In genomic region chr2:237149425-237149824, GRCh38 we compare ENCODE assay signal across 11 cellular contexts.
DNase-seq lines count a peak whose midpoint lies in the region; ATAC-seq and TF ChIP-seq lines count a peak whose summit lies in the region.
"Had no signal": no experiment of that assay in that cellular context is flagged by ENCODE, and none has a peak within 500 bp of the region (broad histone marks: within the 10 kb centered on the region; RNA-seq: fewer than 3 reads in every experiment).

No MANE protein-coding gene starts in this region.

- H3K9me3 ChIP-seq in mucosa of descending colon (peaks cover 10% of the 10 kb centered on the region), BE2C (peaks cover 4% of the 10 kb centered on the region; the same call in 1 of the 2 replicates)
- H3K9me3 ChIP-seq: prostate gland had no signal

- DNase-seq in activated CD4-positive, alpha-beta T cell treated with anti-CD3 and anti-CD28 coated beads for 48 hours = peak; percentile 70
- no peak for DNase-seq in activated CD4-positive, alpha-beta T cell treated with anti-CD3 and anti-CD28 coated beads for 1 hour
- DNase-seq in activated naive CD8-positive, alpha-beta T cell treated with anti-CD3 and anti-CD28 coated beads for 36 hours = no peak
- DNase-seq in mucosa of descending colon (no peak), BE2C (no peak)
- DNase-seq: effector CD8-positive, alpha-beta T cell had no signal

- H3K4me1 ChIP-seq in mucosa of descending colon (ENCODE audit: low read depth) (no peaks in the 10 kb centered on the region), BE2C (no peaks in the 10 kb centered on the region)
- H3K4me1 ChIP-seq: prostate gland had no signal

- no peaks in the 10 kb centered on the region for H3K27me3 Mint-ChIP-seq in activated naive CD8-positive, alpha-beta T cell treated with anti-CD3 and anti-CD28 coated beads for 36 hours
- peaks cover 12% of the 10 kb centered on the region for H3K27me3 Mint-ChIP-seq in stimulated activated memory B cell treated with anti-CD40 and anti-IgM and Interleukin-4, amounts not matched to agents 10 μg/mL and 1 μg/mL and 100 μg/mL, for 72 hours

- peaks cover 18% of the 10 kb centered on the region for H3K9me3 Mint-ChIP-seq in activated naive CD8-positive, alpha-beta T cell treated with anti-CD3 and anti-CD28 coated beads for 36 hours
- peaks cover 10% of the 10 kb centered on the region for H3K9me3 Mint-ChIP-seq in stimulated activated memory B cell treated with anti-CD40 and anti-IgM and Interleukin-4, amounts not matched to agents 10 μg/mL and 1 μg/mL and 100 μg/mL, for 72 hours

- H3K36me3 Mint-ChIP-seq in activated naive CD8-positive, alpha-beta T cell treated with anti-CD3 and anti-CD28 coated beads for 36 hours = peaks cover 14% of the 10 kb centered on the region
- H3K36me3 Mint-ChIP-seq in stimulated activated memory B cell treated with anti-CD40 and anti-IgM and Interleukin-4, amounts not matched to agents 10 μg/mL and 1 μg/mL and 100 μg/mL, for 72 hours = peaks cover 3% of the 10 kb centered on the region

- no peak for TF ChIP-seq CTCF in mucosa of descending colon (IDR thresholded peaks at IDR 0.05)
- no peak for TF ChIP-seq CTCF in BE2C (IDR thresholded peaks at IDR 0.05; ENCODE audit: low read depth, low read length)

- ATAC-seq in mucosa of descending colon (peak; percentile 18), HG02763 (IDR thresholded peaks at IDR 0.05; ENCODE audit: unreplicated experiment) (no peak), GM18867 (IDR thresholded peaks at IDR 0.05; ENCODE audit: unreplicated experiment) (no peak)
- ATAC-seq in stimulated activated memory B cell treated with anti-CD40 and anti-IgM and Interleukin-4, amounts not matched to agents 10 μg/mL and 1 μg/mL and 100 μg/mL, for 72 hours = peak; percentile 80
- ATAC-seq: WTC11 had no signal

- H3K4me3 Mint-ChIP-seq in activated naive CD8-positive, alpha-beta T cell treated with anti-CD3 and anti-CD28 coated beads for 36 hours = no peak overlapping the region
- H3K4me3 Mint-ChIP-seq in stimulated activated memory B cell treated with anti-CD40 and anti-IgM and Interleukin-4, amounts not matched to agents 10 μg/mL and 1 μg/mL and 100 μg/mL, for 72 hours = no peak overlapping the region
- H3K4me3 Mint-ChIP-seq: WTC11 had no signal

- no peaks in the 10 kb centered on the region for H3K27me3 ChIP-seq in BE2C

- H3K36me3 ChIP-seq in mucosa of descending colon (ENCODE audit: low read depth) (no peaks in the 10 kb centered on the region), BE2C (no peaks in the 10 kb centered on the region)
- H3K36me3 ChIP-seq: prostate gland had no signal

- intact Hi-C loops in mucosa of descending colon (cut with DNase I, micrococcal nuclease) = no loop called here

- H3K4me1 Mint-ChIP-seq in activated naive CD8-positive, alpha-beta T cell treated with anti-CD3 and anti-CD28 coated beads for 36 hours = peaks cover 17% of the 10 kb centered on the region
- H3K4me1 Mint-ChIP-seq in stimulated activated memory B cell treated with anti-CD40 and anti-IgM and Interleukin-4, amounts not matched to agents 10 μg/mL and 1 μg/mL and 100 μg/mL, for 72 hours = no peaks in the 10 kb centered on the region
- H3K4me1 Mint-ChIP-seq: WTC11 had no signal

- no peak overlapping the region for H3K4me3 ChIP-seq in mucosa of descending colon
- no peak overlapping the region for H3K4me3 ChIP-seq in BE2C (ENCODE audit: low read depth, low read length)
- H3K4me3 ChIP-seq: prostate gland had no signal

- H3K27ac Mint-ChIP-seq in activated naive CD8-positive, alpha-beta T cell treated with anti-CD3 and anti-CD28 coated beads for 36 hours = peak overlapping the region; percentile 22
- H3K27ac Mint-ChIP-seq in stimulated activated memory B cell treated with anti-CD40 and anti-IgM and Interleukin-4, amounts not matched to agents 10 μg/mL and 1 μg/mL and 100 μg/mL, for 72 hours = no peak overlapping the region
- H3K27ac Mint-ChIP-seq: WTC11 had no signal

Comparison
In these comparisons a context has a peak if more than half of its experiments do, and no peak if none do; other contexts are left out.
1. ATAC-seq: peak in mucosa of descending colon (single experiment) and stimulated activated memory B cell treated with anti-CD40 and anti-IgM and Interleukin-4, amounts not matched to agents 10 μg/mL and 1 μg/mL and 100 μg/mL, for 72 hours (single experiment); none in HG02763 (single experiment) and GM18867 (single experiment).